Comparison of ENCODE assay signal across 1 cellular context in the genomic region with DNA sequence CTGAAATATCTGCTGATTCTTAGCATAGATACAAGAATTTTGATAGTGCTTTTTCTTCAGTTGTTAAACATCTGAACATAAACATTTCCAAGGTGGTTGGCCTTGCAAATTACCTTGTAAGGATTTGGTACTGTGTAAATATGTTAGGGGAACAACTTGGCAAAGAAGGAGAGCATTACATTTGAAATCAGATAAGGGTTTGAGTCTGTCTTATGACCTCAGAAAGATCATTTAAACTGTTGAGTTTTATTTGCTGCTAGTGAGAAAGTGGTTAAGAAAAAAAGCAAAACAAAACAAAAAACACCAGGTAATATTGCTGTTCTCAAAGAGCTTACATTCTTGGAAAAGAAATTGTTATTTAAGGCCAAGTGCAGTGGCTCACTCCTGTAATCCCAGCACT.
TF ChIP-seq lines count a peak whose summit lies in the region.

No MANE protein-coding gene starts in this region.

TF ChIP-seq in HEK293, 187 proteins besides CTCF, POLR2A, EP300 and RAD21 (continued from another document and continues in another):
- TF ChIP-seq, protein P1, sequence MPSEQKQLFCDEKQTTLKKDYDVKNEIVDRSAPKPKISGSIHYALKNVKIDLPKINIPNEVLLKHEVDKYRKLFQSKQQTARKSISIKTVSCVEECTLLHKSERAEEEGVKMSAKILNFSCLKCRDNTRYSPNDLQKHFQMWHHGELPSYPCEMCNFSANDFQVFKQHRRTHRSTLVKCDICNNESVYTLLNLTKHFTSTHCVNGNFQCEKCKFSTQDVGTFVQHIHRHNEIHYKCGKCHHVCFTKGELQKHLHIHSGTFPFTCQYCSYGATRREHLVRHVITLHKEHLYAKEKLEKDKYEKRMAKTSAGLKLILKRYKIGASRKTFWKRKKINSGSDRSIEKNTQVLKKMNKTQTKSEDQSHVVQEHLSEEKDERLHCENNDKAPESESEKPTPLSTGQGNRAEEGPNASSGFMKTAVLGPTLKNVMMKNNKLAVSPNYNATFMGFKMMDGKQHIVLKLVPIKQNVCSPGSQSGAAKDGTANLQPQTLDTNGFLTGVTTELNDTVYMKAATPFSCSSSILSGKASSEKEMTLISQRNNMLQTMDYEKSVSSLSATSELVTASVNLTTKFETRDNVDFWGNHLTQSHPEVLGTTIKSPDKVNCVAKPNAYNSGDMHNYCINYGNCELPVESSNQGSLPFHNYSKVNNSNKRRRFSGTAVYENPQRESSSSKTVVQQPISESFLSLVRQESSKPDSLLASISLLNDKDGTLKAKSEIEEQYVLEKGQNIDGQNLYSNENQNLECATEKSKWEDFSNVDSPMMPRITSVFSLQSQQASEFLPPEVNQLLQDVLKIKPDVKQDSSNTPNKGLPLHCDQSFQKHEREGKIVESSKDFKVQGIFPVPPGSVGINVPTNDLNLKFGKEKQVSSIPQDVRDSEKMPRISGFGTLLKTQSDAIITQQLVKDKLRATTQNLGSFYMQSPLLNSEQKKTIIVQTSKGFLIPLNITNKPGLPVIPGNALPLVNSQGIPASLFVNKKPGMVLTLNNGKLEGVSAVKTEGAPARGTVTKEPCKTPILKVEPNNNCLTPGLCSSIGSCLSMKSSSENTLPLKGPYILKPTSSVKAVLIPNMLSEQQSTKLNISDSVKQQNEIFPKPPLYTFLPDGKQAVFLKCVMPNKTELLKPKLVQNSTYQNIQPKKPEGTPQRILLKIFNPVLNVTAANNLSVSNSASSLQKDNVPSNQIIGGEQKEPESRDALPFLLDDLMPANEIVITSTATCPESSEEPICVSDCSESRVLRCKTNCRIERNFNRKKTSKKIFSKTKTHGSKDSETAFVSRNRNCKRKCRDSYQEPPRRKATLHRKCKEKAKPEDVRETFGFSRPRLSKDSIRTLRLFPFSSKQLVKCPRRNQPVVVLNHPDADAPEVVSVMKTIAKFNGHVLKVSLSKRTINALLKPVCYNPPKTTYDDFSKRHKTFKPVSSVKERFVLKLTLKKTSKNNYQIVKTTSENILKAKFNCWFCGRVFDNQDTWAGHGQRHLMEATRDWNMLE (tag by site-specific recombination; conservative IDR thresholded peaks at IDR 0.05; ENCODE audit: low read depth), result no peak
- TF ChIP-seq ZNF654 (tag by site-specific recombination; IDR thresholded peaks at IDR 0.05; ENCODE audit: low read depth) (peak; percentile 4; the same call in 1 of the 2 replicates), ZNF530 (tag by site-specific recombination; IDR thresholded peaks at IDR 0.05; ENCODE audit: low read depth) (no peak), ELK4 (IDR thresholded peaks at IDR 0.05; ENCODE audit: borderline replicate concordance, low read depth, low read length) (no peak), ZNF146 (tag by site-specific recombination; IDR thresholded peaks at IDR 0.05) (no peak), ZNF76 (tag by site-specific recombination; IDR thresholded peaks at IDR 0.05; ENCODE audit: borderline replicate concordance, low read depth) (no peak), SP3 (tag by site-specific recombination; IDR thresholded peaks at IDR 0.05) (peak; percentile 15; the same call in 1 of the 2 replicates), SALL2 (tag by site-specific recombination; IDR thresholded peaks at IDR 0.05; ENCODE audit: borderline replicate concordance) (no peak), ZNF132 (tag by site-specific recombination; IDR thresholded peaks at IDR 0.05; ENCODE audit: borderline replicate concordance) (no peak), ZNF248 (tag by site-specific recombination; IDR thresholded peaks at IDR 0.05) (no peak), OVOL3 (tag by site-specific recombination; IDR thresholded peaks at IDR 0.05) (peak; percentile 87), BCL11B (tag by site-specific recombination; IDR thresholded peaks at IDR 0.05; ENCODE audit: low read depth) (peak; percentile 43; the same call in 1 of the 2 replicates), ZNF404 (tag by site-specific recombination; IDR thresholded peaks at IDR 0.05) (no peak), ZNF416 (tag by site-specific recombination; IDR thresholded peaks at IDR 0.05) (no peak), ZNF747 (tag by site-specific recombination; IDR thresholded peaks at IDR 0.05) (no peak), ZNF138 (tag by site-specific recombination; IDR thresholded peaks at IDR 0.05; ENCODE audit: borderline replicate concordance) (no peak), ZNF423 (tag by site-specific recombination; IDR thresholded peaks at IDR 0.05) (no peak), ZNF341 (tag by site-specific recombination; IDR thresholded peaks at IDR 0.05; ENCODE audit: low read depth) (no peak), YY2 (tag by site-specific recombination; IDR thresholded peaks at IDR 0.05) (no peak), ZNF169 (tag by site-specific recombination; IDR thresholded peaks at IDR 0.05) (no peak), GFI1B (tag by site-specific recombination; IDR thresholded peaks at IDR 0.05) (no peak), PRDM2 (tag by site-specific recombination; IDR thresholded peaks at IDR 0.05; ENCODE audit: borderline replicate concordance) (no peak), ZNF571 (tag by site-specific recombination; IDR thresholded peaks at IDR 0.05) (no peak), ZNF214 (tag by site-specific recombination; IDR thresholded peaks at IDR 0.05; ENCODE audit: borderline replicate concordance) (no peak), ZNF223 (tag by site-specific recombination; IDR thresholded peaks at IDR 0.05) (no peak), GLI2 (tag by site-specific recombination; IDR thresholded peaks at IDR 0.05; ENCODE audit: borderline replicate concordance, low read depth) (no peak), PRDM4 (tag by site-specific recombination; IDR thresholded peaks at IDR 0.05) (no peak; the same call in 1 of the 2 replicates), ZNF529 (tag by site-specific recombination; IDR thresholded peaks at IDR 0.05; ENCODE audit: insufficient replicate concordance) (no peak), ZNF621 (tag by site-specific recombination; IDR thresholded peaks at IDR 0.05) (no peak), ZNF292 (tag by site-specific recombination; IDR thresholded peaks at IDR 0.05; ENCODE audit: borderline replicate concordance, low read depth) (no peak), ZNF350 (tag by site-specific recombination; IDR thresholded peaks at IDR 0.05) (no peak), ZNF266 (tag by site-specific recombination; IDR thresholded peaks at IDR 0.05; ENCODE audit: low read depth) (no peak), ZNF660 (tag by site-specific recombination; IDR thresholded peaks at IDR 0.05) (no peak), ZNF558 (tag by site-specific recombination; IDR thresholded peaks at IDR 0.05) (no peak), ZNF311 (tag by site-specific recombination; IDR thresholded peaks at IDR 0.05; ENCODE audit: borderline replicate concordance) (no peak)
- TF ChIP-seq, protein P2, sequence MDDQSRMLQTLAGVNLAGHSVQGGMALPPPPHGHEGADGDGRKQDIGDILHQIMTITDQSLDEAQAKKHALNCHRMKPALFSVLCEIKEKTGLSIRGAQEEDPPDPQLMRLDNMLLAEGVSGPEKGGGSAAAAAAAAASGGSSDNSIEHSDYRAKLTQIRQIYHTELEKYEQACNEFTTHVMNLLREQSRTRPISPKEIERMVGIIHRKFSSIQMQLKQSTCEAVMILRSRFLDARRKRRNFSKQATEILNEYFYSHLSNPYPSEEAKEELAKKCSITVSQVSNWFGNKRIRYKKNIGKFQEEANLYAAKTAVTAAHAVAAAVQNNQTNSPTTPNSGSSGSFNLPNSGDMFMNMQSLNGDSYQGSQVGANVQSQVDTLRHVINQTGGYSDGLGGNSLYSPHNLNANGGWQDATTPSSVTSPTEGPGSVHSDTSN (CRISPR knock-in tag; IDR thresholded peaks at IDR 0.05), result no peak
- TF ChIP-seq, protein P3, sequence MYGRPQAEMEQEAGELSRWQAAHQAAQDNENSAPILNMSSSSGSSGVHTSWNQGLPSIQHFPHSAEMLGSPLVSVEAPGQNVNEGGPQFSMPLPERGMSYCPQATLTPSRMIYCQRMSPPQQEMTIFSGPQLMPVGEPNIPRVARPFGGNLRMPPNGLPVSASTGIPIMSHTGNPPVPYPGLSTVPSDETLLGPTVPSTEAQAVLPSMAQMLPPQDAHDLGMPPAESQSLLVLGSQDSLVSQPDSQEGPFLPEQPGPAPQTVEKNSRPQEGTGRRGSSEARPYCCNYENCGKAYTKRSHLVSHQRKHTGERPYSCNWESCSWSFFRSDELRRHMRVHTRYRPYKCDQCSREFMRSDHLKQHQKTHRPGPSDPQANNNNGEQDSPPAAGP (tag by site-specific recombination; IDR thresholded peaks at IDR 0.05), result no peak
- TF ChIP-seq, protein P4, sequence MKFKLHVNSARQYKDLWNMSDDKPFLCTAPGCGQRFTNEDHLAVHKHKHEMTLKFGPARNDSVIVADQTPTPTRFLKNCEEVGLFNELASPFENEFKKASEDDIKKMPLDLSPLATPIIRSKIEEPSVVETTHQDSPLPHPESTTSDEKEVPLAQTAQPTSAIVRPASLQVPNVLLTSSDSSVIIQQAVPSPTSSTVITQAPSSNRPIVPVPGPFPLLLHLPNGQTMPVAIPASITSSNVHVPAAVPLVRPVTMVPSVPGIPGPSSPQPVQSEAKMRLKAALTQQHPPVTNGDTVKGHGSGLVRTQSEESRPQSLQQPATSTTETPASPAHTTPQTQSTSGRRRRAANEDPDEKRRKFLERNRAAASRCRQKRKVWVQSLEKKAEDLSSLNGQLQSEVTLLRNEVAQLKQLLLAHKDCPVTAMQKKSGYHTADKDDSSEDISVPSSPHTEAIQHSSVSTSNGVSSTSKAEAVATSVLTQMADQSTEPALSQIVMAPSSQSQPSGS (tag by site-specific recombination; IDR thresholded peaks at IDR 0.05; ENCODE audit: low read depth), result no peak
- TF ChIP-seq, protein P5, sequence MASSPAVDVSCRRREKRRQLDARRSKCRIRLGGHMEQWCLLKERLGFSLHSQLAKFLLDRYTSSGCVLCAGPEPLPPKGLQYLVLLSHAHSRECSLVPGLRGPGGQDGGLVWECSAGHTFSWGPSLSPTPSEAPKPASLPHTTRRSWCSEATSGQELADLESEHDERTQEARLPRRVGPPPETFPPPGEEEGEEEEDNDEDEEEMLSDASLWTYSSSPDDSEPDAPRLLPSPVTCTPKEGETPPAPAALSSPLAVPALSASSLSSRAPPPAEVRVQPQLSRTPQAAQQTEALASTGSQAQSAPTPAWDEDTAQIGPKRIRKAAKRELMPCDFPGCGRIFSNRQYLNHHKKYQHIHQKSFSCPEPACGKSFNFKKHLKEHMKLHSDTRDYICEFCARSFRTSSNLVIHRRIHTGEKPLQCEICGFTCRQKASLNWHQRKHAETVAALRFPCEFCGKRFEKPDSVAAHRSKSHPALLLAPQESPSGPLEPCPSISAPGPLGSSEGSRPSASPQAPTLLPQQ (tag by site-specific recombination; IDR thresholded peaks at IDR 0.05), result no peak
